Comparison of ENCODE assay signal across 19 cellular contexts in the genomic region with DNA sequence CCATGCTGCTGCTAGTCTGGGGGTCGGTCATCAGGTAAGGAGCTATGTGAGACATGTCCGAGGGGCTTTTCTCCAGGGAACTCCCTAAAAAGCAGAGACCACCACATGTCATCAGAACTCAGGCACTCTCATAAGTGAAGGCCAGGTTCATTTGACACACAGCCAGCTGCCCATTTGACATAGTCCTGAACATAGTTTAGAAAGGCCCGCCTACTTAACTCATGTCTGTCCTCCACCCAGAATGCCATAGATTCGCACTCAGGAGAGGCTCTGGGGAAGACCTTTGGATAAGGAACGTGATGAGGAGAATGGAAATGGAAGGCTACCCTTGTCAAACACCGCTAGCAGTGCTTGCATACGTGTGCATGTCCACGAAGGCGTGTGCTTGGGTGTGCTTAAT.
A peak's percentile ranks its signal among the peaks of the same experiment; 100 is the strongest.
DNase-seq lines count a peak whose midpoint lies in the region; ATAC-seq and TF ChIP-seq lines count a peak whose summit lies in the region.
"Had no signal": no experiment of that assay in that cellular context is flagged by ENCODE, and none has a peak within 500 bp of the region (broad histone marks: within the 10 kb centered on the region; RNA-seq: fewer than 3 reads in every experiment).

No MANE protein-coding gene starts in this region.

- H3K27me3 ChIP-seq in heart right ventricle = no peaks in the 10 kb centered on the region
- no peaks in the 10 kb centered on the region for H3K27me3 ChIP-seq in right cardiac atrium (ENCODE audit: control insufficient read depth, insufficient read depth)
- no peaks in the 10 kb centered on the region for H3K27me3 ChIP-seq in BE2C

- H3K27ac ChIP-seq in heart right ventricle (peak overlapping the region in 8 of 10 donors; percentile 13 to 67 (median 60)), right cardiac atrium (ENCODE audit: low read length) (peak overlapping the region; percentile 88)
- H3K27ac ChIP-seq: GM23248, HL-60 had no signal

- no peaks in the 10 kb centered on the region for H3K9me3 Mint-ChIP-seq in nephron progenitor cell
- H3K9me3 Mint-ChIP-seq: CD4-positive, CD25-positive, alpha-beta regulatory T cell; CD8-positive, alpha-beta memory T cell had no signal

- H3K4me1 Mint-ChIP-seq in nephron progenitor cell = peaks cover 28% of the 10 kb centered on the region
- H3K4me1 Mint-ChIP-seq: B cell had no signal

- peak overlapping the region; percentile 66 for H3K27ac Mint-ChIP-seq in nephron progenitor cell
- H3K27ac Mint-ChIP-seq: B cell had no signal

- intact Hi-C loops in heart right ventricle (cut with DNase I) = loop anchor here in 1 of 10 donors (10.0 kb wide), 1 partner anchor 57 kb away; no protein-coding TSS in a partner anchor
- intact Hi-C loops in cardiac septum (cut with DNase I) = no loop called here
- intact Hi-C loops in right cardiac atrium (cut with DNase I) = no loop called here

- H3K4me1 ChIP-seq in heart right ventricle (peaks cover 0 to 60% (median 19%) of the 10 kb centered on the region in 9 donors), right cardiac atrium (ENCODE audit: control insufficient read depth, insufficient read depth, low read length) (peaks cover 2% of the 10 kb centered on the region), BE2C (no peaks in the 10 kb centered on the region)
- H3K4me1 ChIP-seq: HAP-1 had no signal

- no peak for DNase-seq in heart right ventricle
- DNase-seq in cardiac septum (ENCODE audit: low spot score) = no peak
- DNase-seq in right cardiac atrium = no peak
- DNase-seq in nephron progenitor cell = no peak
- no peak for DNase-seq in BE2C
- DNase-seq: C1 segment of cervical spinal cord; CD4-positive, CD25-positive, alpha-beta regulatory T cell; CD8-positive, alpha-beta memory T cell; COR-L47; DMS 273 treated with DMSO at 0.1 percent for 48 hours; DMS53; DND-41; EL; GM23248 had no signal

- ATAC-seq in heart right ventricle (no peak), right cardiac atrium (no peak), GM18520 (IDR thresholded peaks at IDR 0.05; ENCODE audit: unreplicated experiment) (no peak)
- ATAC-seq: GM12878 had no signal

- no peak overlapping the region for H3K4me3 Mint-ChIP-seq in nephron progenitor cell
- H3K4me3 Mint-ChIP-seq: B cell; CD4-positive, CD25-positive, alpha-beta regulatory T cell; CD8-positive, alpha-beta memory T cell had no signal

- H3K4me3 ChIP-seq in heart right ventricle = no peak overlapping the region
- H3K4me3 ChIP-seq in right cardiac atrium (ENCODE audit: low read length) = no peak overlapping the region
- no peak overlapping the region for H3K4me3 ChIP-seq in BE2C (ENCODE audit: low read depth, low read length)
- H3K4me3 ChIP-seq: GM12878, GM23248, HAP-1 had no signal

- WGBS in heart right ventricle, 2 donors = 80 to 90% methylated on average over 9 of the region's 9 CpGs
- WGBS in right cardiac atrium = 92% methylated on average over 9 of the region's 9 CpGs

- H3K27me3 Mint-ChIP-seq in nephron progenitor cell (ENCODE audit: low read depth, poor library complexity) = peaks cover 7% of the 10 kb centered on the region
- H3K27me3 Mint-ChIP-seq: B cell; CD4-positive, CD25-positive, alpha-beta regulatory T cell; CD8-positive, alpha-beta memory T cell had no signal

- TF ChIP-seq CTCF in heart right ventricle (IDR thresholded peaks at IDR 0.05) (no peak), nephron progenitor cell (IDR thresholded peaks at IDR 0.05) (no peak), BE2C (IDR thresholded peaks at IDR 0.05; ENCODE audit: low read depth, low read length) (no peak)

- H3K36me3 ChIP-seq in heart right ventricle (no peaks in the 10 kb centered on the region), BE2C (no peaks in the 10 kb centered on the region)
- H3K36me3 ChIP-seq: HAP-1 had no signal

- peaks cover 0 to 9% (median 0%) of the 10 kb centered on the region in 11 donors for H3K9me3 ChIP-seq in heart right ventricle
- no peaks in the 10 kb centered on the region for H3K9me3 ChIP-seq in right cardiac atrium (ENCODE audit: control insufficient read depth, low read length)
- H3K9me3 ChIP-seq in BE2C = no peaks in the 10 kb centered on the region
- H3K9me3 ChIP-seq: HAP-1 had no signal

- H3K36me3 Mint-ChIP-seq in nephron progenitor cell (ENCODE audit: low read depth) = no peaks in the 10 kb centered on the region
